ENCODE assay signal across 17 cellular contexts in the genomic region with DNA sequence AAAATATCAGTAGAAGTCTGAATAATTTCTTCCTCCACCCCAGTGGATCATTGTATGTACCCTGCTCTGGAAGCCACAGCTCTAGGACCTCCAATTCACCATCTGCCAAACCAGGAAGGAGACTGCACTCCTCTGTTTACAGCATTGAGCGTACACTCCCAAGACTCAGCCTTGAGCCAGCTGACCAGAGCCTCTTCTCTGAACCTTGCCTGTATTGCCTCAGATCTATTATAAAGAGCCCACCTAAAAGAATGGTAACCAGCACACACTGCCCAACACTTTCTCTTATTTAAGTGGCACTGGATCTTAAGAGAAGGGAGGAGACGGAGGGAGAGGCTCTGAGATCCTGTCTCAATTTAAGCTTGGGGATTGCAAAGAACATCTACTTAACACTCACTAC.
DNase-seq lines count a peak whose midpoint lies in the region; ATAC-seq and TF ChIP-seq lines count a peak whose summit lies in the region.
"Had no signal": no experiment of that assay in that cellular context is flagged by ENCODE, and none has a peak within 500 bp of the region (broad histone marks: within the 10 kb centered on the region; RNA-seq: fewer than 3 reads in every experiment).

No MANE protein-coding gene starts in this region.

- intact Hi-C loops in heart left ventricle (cut with DNase I) (no loop called here), Right ventricle myocardium superior (cut with DNase I) (no loop called here), body of pancreas (cut with DNase I) (no loop called here), lower lobe of right lung (cut with DNase I) (no loop called here)

- H3K36me3 ChIP-seq in heart left ventricle (peaks cover 0 to 2% (median 0%) of the 10 kb centered on the region in 9 donors), body of pancreas (replicated peaks in 1 of 2; ENCODE audit: insufficient read depth in 1 of 2, low read depth in 2 of 2) (no peaks in the 10 kb centered on the region), lower lobe of right lung (no peaks in the 10 kb centered on the region), upper lobe of left lung (no peaks in the 10 kb centered on the region)

- no peak for TF ChIP-seq POLR2A in heart left ventricle (IDR thresholded peaks at IDR 0.05)
- no peak for TF ChIP-seq POLR2A in body of pancreas (IDR thresholded peaks at IDR 0.05)
- TF ChIP-seq POLR2A in upper lobe of left lung (IDR thresholded peaks at IDR 0.05) = no peak

- TF ChIP-seq CTCF in heart left ventricle (IDR thresholded peaks at IDR 0.05) = no peak
- no peak for TF ChIP-seq CTCF in body of pancreas (IDR thresholded peaks at IDR 0.05)
- no peak for TF ChIP-seq CTCF in lower lobe of right lung (IDR thresholded peaks at IDR 0.05)
- no peak for TF ChIP-seq CTCF in upper lobe of left lung (IDR thresholded peaks at IDR 0.05)

- TF ChIP-seq EP300 in upper lobe of left lung (IDR thresholded peaks at IDR 0.05) = no peak

- H3K4me3 ChIP-seq in heart left ventricle = no peak overlapping the region
- H3K4me3 ChIP-seq in body of pancreas = no peak overlapping the region
- no peak overlapping the region for H3K4me3 ChIP-seq in lower lobe of right lung
- H3K4me3 ChIP-seq in upper lobe of left lung = no peak overlapping the region

- WGBS in heart left ventricle, 4 donors = 68 to 87% (median 73%) methylated on average over 2 of the region's 2 CpGs
- WGBS in body of pancreas, 2 donors = 63 to 71% methylated on average over 2 of the region's 2 CpGs
- WGBS in upper lobe of left lung, 2 donors = 49 to 63% methylated on average over 2 of the region's 2 CpGs

- H3K27me3 ChIP-seq in heart left ventricle (no peaks in the 10 kb centered on the region), body of pancreas (no peaks in the 10 kb centered on the region), lower lobe of right lung (ENCODE audit: low read depth) (no peaks in the 10 kb centered on the region), upper lobe of left lung (no peaks in the 10 kb centered on the region)

- ATAC-seq in heart left ventricle (peak in 2 of 4 donors; percentile 35 to 43), Right ventricle myocardium superior (ENCODE audit: poor library complexity) (no peak), body of pancreas (peak; percentile 31), lower lobe of right lung (peak; percentile 22 to 35), upper lobe of left lung (ENCODE audit: low FRiP score in 2 of 2) (peak in 1 of 2 donors; percentile 32), HG03432 (IDR thresholded peaks at IDR 0.05; ENCODE audit: unreplicated experiment) (no peak)
- ATAC-seq: naive thymus-derived CD8-positive, alpha-beta T cell; stimulated activated naive CD8-positive, alpha-beta T cell treated with anti-CD3 and anti-CD28 coated beads, Interleukin-15, amount 100 ng/mL, for 72 hours had no signal

- H3K4me1 ChIP-seq in heart left ventricle = peaks cover 5 to 29% (median 18%) of the 10 kb centered on the region in 12 donors
- H3K4me1 ChIP-seq in body of pancreas = peaks cover 17% of the 10 kb centered on the region
- H3K4me1 ChIP-seq in lower lobe of right lung = peaks cover 17% of the 10 kb centered on the region
- peaks cover 11 to 18% (median 14%) of the 10 kb centered on the region in 4 donors for H3K4me1 ChIP-seq in upper lobe of left lung

- H3K27ac ChIP-seq in heart left ventricle (peak overlapping the region in 9 of 12 donors; percentile 17 to 69 (median 58)), body of pancreas (peak overlapping the region; percentile 41 to 72 (median 60)), lower lobe of right lung (no peak overlapping the region), upper lobe of left lung (peak overlapping the region in 3 of 4 donors; percentile 28 to 46 (median 44))
- H3K27ac ChIP-seq: HL-60 had no signal

- no peak for DNase-seq in heart left ventricle
- no peak for DNase-seq in Right ventricle myocardium superior
- DNase-seq in body of pancreas = peak in 1 of 4 donors; percentile 18
- no peak for DNase-seq in lower lobe of right lung
- DNase-seq in upper lobe of left lung = no peak
- DNase-seq in NCI-H1436 treated with DMSO at 0.1 percent for 48 hours (lab: John Stamatoyannopoulos, UW) = no peak
- DNase-seq in NCI-H146 (lab: John Stamatoyannopoulos, UW) = no peak
- DNase-seq: activated CD8-positive, alpha-beta memory T cell treated with anti-CD3 and anti-CD28 coated beads, Interleukin-2, amount 50 U/mL, for 48 hours; activated gamma-delta T cell treated with Interleukin-2 at 50 U/mL for 16 hours; CD4-positive, alpha-beta memory T cell; effector memory CD4-positive, alpha-beta T cell; naive thymus-derived CD8-positive, alpha-beta T cell; SIG-M5; stimulated activated naive CD8-positive, alpha-beta T cell treated with anti-CD3 and anti-CD28 coated beads, Interleukin-15, amount 100 ng/mL, for 72 hours; T-helper 9 cell had no signal

- H3K9me3 ChIP-seq in heart left ventricle = peaks cover 0 to 4% (median 0%) of the 10 kb centered on the region in 12 donors
- no peaks in the 10 kb centered on the region for H3K9me3 ChIP-seq in body of pancreas
- H3K9me3 ChIP-seq in lower lobe of right lung = no peaks in the 10 kb centered on the region
- no peaks in the 10 kb centered on the region for H3K9me3 ChIP-seq in upper lobe of left lung

Comparison
In these comparisons a context has a peak if more than half of its experiments do, and no peak if none do; other contexts are left out.
1. ATAC-seq: peak in body of pancreas (single experiment) and lower lobe of right lung (2 of 2); none in Right ventricle myocardium superior (single experiment) and HG03432 (single experiment).